ENCODE assay signal across 28 cellular contexts in the genomic region with DNA sequence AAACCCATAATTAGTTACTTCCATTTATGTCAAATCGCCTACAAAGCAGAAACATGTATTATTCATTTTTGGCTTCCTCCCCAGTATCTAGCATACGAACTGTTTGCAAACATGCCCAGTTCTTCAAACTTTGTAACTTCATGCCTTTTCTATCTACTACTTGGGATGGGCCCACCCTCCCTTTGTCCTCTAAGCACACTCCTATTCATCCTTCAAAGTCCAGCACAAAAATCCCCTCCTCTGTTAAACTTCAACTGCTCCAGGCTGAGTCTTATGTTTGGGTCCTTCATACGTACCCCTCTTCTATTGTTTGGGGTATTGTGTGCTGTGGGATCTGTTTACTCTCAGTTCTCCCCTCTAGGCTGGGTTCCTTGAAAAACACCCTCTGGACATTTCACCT.
"Had no signal": no experiment of that assay in that cellular context is flagged by ENCODE, and none has a peak within 500 bp of the region (broad histone marks: within the 10 kb centered on the region; RNA-seq: fewer than 3 reads in every experiment).

No MANE protein-coding gene starts in this region.

- H3K27ac Mint-ChIP-seq: stimulated activated effector memory CD8-positive, alpha-beta T cell treated with anti-CD3 and anti-CD28 coated beads, Interleukin-12 subunit alpha, Interleukin-12 subunit beta, amount 100 ng/mL, for 72 hours; stimulated activated memory B cell treated with anti-CD40 and anti-IgM and Interleukin-4, amounts not matched to agents 10 μg/mL and 1 μg/mL and 100 μg/mL, for 72 hours; stimulated activated naive B cell treated with anti-CD40 and anti-IgM and Interleukin-4, amounts not matched to agents 10 μg/mL and 1 μg/mL and 100 μg/mL, for 72 hours; stimulated activated naive CD8-positive, alpha-beta T cell treated with anti-CD3 and anti-CD28 coated beads, Interleukin-15, amount 100 ng/mL, for 72 hours; stimulated activated naive CD8-positive, alpha-beta T cell treated with anti-CD3 and anti-CD28 coated beads, Interleukin-15, Interleukin-2, amounts not matched to agents 100 ng/mL and 50 ng/mL, for 24 hours; type B pancreatic cell had no signal

- H3K27me3 ChIP-seq: testis, thyroid gland, tibial nerve, upper lobe of left lung, upper lobe of right lung, uterus, vagina had no signal

- H3K4me3 ChIP-seq: stomach, suprapubic skin, testis, thoracic aorta, thyroid gland, tibial artery, tibial nerve, transverse colon, upper lobe of left lung, upper lobe of right lung, uterus, vagina had no signal

- H3K36me3 Mint-ChIP-seq: stimulated activated effector memory CD8-positive, alpha-beta T cell treated with anti-CD3 and anti-CD28 coated beads, Interleukin-12 subunit alpha, Interleukin-12 subunit beta, amount 100 ng/mL, for 72 hours; stimulated activated memory B cell treated with anti-CD40 and anti-IgM and Interleukin-4, amounts not matched to agents 10 μg/mL and 1 μg/mL and 100 μg/mL, for 72 hours; stimulated activated naive B cell treated with anti-CD40 and anti-IgM and Interleukin-4, amounts not matched to agents 10 μg/mL and 1 μg/mL and 100 μg/mL, for 72 hours; type B pancreatic cell had no signal

- ATAC-seq: stimulated activated effector memory CD8-positive, alpha-beta T cell treated with anti-CD3 and anti-CD28 coated beads, Interleukin-12 subunit alpha, Interleukin-12 subunit beta, amount 100 ng/mL, for 72 hours; stimulated activated memory B cell treated with anti-CD40 and anti-IgM and Interleukin-4, amounts not matched to agents 10 μg/mL and 1 μg/mL and 100 μg/mL, for 72 hours; stimulated activated naive B cell treated with anti-CD40 and anti-IgM and Interleukin-4, amounts not matched to agents 10 μg/mL and 1 μg/mL and 100 μg/mL, for 72 hours; stimulated activated naive CD8-positive, alpha-beta T cell treated with anti-CD3 and anti-CD28 coated beads, Interleukin-15, amount 100 ng/mL, for 72 hours; stimulated activated naive CD8-positive, alpha-beta T cell treated with anti-CD3 and anti-CD28 coated beads, Interleukin-15, Interleukin-2, amounts not matched to agents 100 U/mL and 50 U/mL, for 24 hours; upper lobe of right lung had no signal

- DNase-seq: stimulated activated CD4-positive, alpha-beta T cell treated with anti-CD3 and anti-CD28 coated beads, Interleukin-2, amount 100 ng/mL, for 48 hours; stimulated activated CD4-positive, alpha-beta T cell treated with anti-CD3 and anti-CD28 coated beads, Interleukin-4, amount 100 ng/mL, for 1 hour; stimulated activated CD4-positive, alpha-beta T cell treated with anti-CD3 and anti-CD28 coated beads, Interleukin-4, amount 100 ng/mL, for 24 hours; stimulated activated CD4-positive, alpha-beta T cell treated with anti-CD3 and anti-CD28 coated beads, Interleukin-4, amount 100 ng/mL, for 4 hours; stimulated activated CD8-positive, alpha-beta memory T cell treated with anti-CD3 and anti-CD28 coated beads, Interleukin-4, amount 100 ng/mL, for 48 hours; stimulated activated naive B cell treated with anti-CD40 and anti-IgM and Interleukin-4, amounts not matched to agents 10 μg/mL and 1 μg/mL and 100 μg/mL, for 72 hours; stimulated activated naive CD4-positive, alpha-beta T cell; stimulated activated naive CD4-positive, alpha-beta T cell treated with Interleukin-2 at 50 U/mL for 16 hours; stimulated activated naive CD8-positive, alpha-beta T cell treated with anti-CD3 and anti-CD28 coated beads, Interleukin-15, amount 100 ng/mL, for 72 hours; stimulated activated naive CD8-positive, alpha-beta T cell treated with anti-CD3 and anti-CD28 coated beads, Interleukin-15, Interleukin-2, amounts not matched to agents 100 U/mL and 50 U/mL, for 24 hours; stomach; substantia nigra; testis; thyroid gland; tibial artery; transverse colon; trophoblast cell; upper lobe of left lung; upper lobe of right lung; uterus had no signal

- H3K9me3 ChIP-seq: stomach, suprapubic skin, testis, thoracic aorta, thyroid gland, tibial artery, tibial nerve, transverse colon, upper lobe of left lung, upper lobe of right lung, uterus, vagina had no signal

- H3K4me1 Mint-ChIP-seq: stimulated activated effector memory CD8-positive, alpha-beta T cell treated with anti-CD3 and anti-CD28 coated beads, Interleukin-12 subunit alpha, Interleukin-12 subunit beta, amount 100 ng/mL, for 72 hours; stimulated activated memory B cell treated with anti-CD40 and anti-IgM and Interleukin-4, amounts not matched to agents 10 μg/mL and 1 μg/mL and 100 μg/mL, for 72 hours; stimulated activated naive B cell treated with anti-CD40 and anti-IgM and Interleukin-4, amounts not matched to agents 10 μg/mL and 1 μg/mL and 100 μg/mL, for 72 hours had no signal

- H3K36me3 ChIP-seq: stomach, suprapubic skin, thoracic aorta, thyroid gland, tibial artery, tibial nerve, transverse colon, upper lobe of left lung, upper lobe of right lung, uterus, vagina had no signal

- H3K4me3 Mint-ChIP-seq: stimulated activated effector memory CD8-positive, alpha-beta T cell treated with anti-CD3 and anti-CD28 coated beads, Interleukin-12 subunit alpha, Interleukin-12 subunit beta, amount 100 ng/mL, for 72 hours; stimulated activated memory B cell treated with anti-CD40 and anti-IgM and Interleukin-4, amounts not matched to agents 10 μg/mL and 1 μg/mL and 100 μg/mL, for 72 hours; stimulated activated naive B cell treated with anti-CD40 and anti-IgM and Interleukin-4, amounts not matched to agents 10 μg/mL and 1 μg/mL and 100 μg/mL, for 72 hours; stimulated activated naive CD8-positive, alpha-beta T cell treated with anti-CD3 and anti-CD28 coated beads, Interleukin-15, amount 100 ng/mL, for 72 hours; stimulated activated naive CD8-positive, alpha-beta T cell treated with anti-CD3 and anti-CD28 coated beads, Interleukin-15, Interleukin-2, amounts not matched to agents 100 ng/mL and 50 ng/mL, for 24 hours; type B pancreatic cell had no signal

- H3K9me3 Mint-ChIP-seq: stimulated activated effector memory CD8-positive, alpha-beta T cell treated with anti-CD3 and anti-CD28 coated beads, Interleukin-12 subunit alpha, Interleukin-12 subunit beta, amount 100 ng/mL, for 72 hours; stimulated activated memory B cell treated with anti-CD40 and anti-IgM and Interleukin-4, amounts not matched to agents 10 μg/mL and 1 μg/mL and 100 μg/mL, for 72 hours; stimulated activated naive B cell treated with anti-CD40 and anti-IgM and Interleukin-4, amounts not matched to agents 10 μg/mL and 1 μg/mL and 100 μg/mL, for 72 hours; stimulated activated naive CD8-positive, alpha-beta T cell treated with anti-CD3 and anti-CD28 coated beads, Interleukin-15, amount 100 ng/mL, for 72 hours; stimulated activated naive CD8-positive, alpha-beta T cell treated with anti-CD3 and anti-CD28 coated beads, Interleukin-15, Interleukin-2, amounts not matched to agents 100 ng/mL and 50 ng/mL, for 24 hours; type B pancreatic cell had no signal

- H3K4me1 ChIP-seq: stomach, suprapubic skin, thyroid gland, tibial artery, tibial nerve, upper lobe of right lung, uterus, vagina had no signal

- H3K27ac ChIP-seq: stomach, suprapubic skin, testis, thoracic aorta, thyroid gland, tibial artery, tibial nerve, transverse colon, upper lobe of left lung, upper lobe of right lung, uterus, vagina had no signal
